Comparison of ENCODE assay signal across 2 cellular contexts in genomic region chr5:176548967-176549444, GRCh38.
TF ChIP-seq lines count a peak whose summit lies in the region.

CDHR2 (plus strand) TSS chr5:176549342; CDS start chr5:176565353, 16,011 bp downstream.

TF ChIP-seq in IMR-90, 13 proteins besides CTCF, POLR2A, EP300 and RAD21:
- no peak for TF ChIP-seq FOS (IDR thresholded peaks at IDR 0.05; ENCODE audit: low read depth, low read length)
- no peak for TF ChIP-seq RFX5 (IDR thresholded peaks at IDR 0.05; ENCODE audit: low read depth, low read length)
- no peak for TF ChIP-seq BHLHE40 (IDR thresholded peaks at IDR 0.05; ENCODE audit: low read depth, low read length)
- no peak for TF ChIP-seq ELK1 (IDR thresholded peaks at IDR 0.05; ENCODE audit: borderline replicate concordance, low read depth, low read length)
- TF ChIP-seq SMC3 (IDR thresholded peaks at IDR 0.05; ENCODE audit: low read depth, low read length), result no peak
- TF ChIP-seq CEBPB (IDR thresholded peaks at IDR 0.05; ENCODE audit: low read depth, low read length), result no peak
- TF ChIP-seq MAZ (IDR thresholded peaks at IDR 0.05; ENCODE audit: borderline replicate concordance, low read depth, low read length), result no peak
- TF ChIP-seq USF2 (IDR thresholded peaks at IDR 0.05; ENCODE audit: low read depth, low read length), result no peak
- no peak for TF ChIP-seq MXI1 (IDR thresholded peaks at IDR 0.05; ENCODE audit: borderline replicate concordance, low read depth, low read length)
- TF ChIP-seq CHD1 (IDR thresholded peaks at IDR 0.05; ENCODE audit: low read depth, low read length), result no peak
- no peak for TF ChIP-seq MAFK (IDR thresholded peaks at IDR 0.05; ENCODE audit: low read depth, low read length)
- TF ChIP-seq RCOR1 (IDR thresholded peaks at IDR 0.05; ENCODE audit: insufficient replicate concordance, low read length), result no peak

TF ChIP-seq in H1, 55 proteins besides CTCF, POLR2A, EP300 and RAD21:
- TF ChIP-seq YY1 (IDR thresholded peaks at IDR 0.05; ENCODE audit: low read depth, low read length), result no peak
- TF ChIP-seq ATF3 (IDR thresholded peaks at IDR 0.05; ENCODE audit: insufficient read depth, low read depth, low read length), result no peak
- no peak for TF ChIP-seq SP1 (IDR thresholded peaks at IDR 0.05; ENCODE audit: low read depth, low read length)
- no peak for TF ChIP-seq TAF1 (IDR thresholded peaks at IDR 0.05; ENCODE audit: low read depth, low read length)
- no peak for TF ChIP-seq TBP (IDR thresholded peaks at IDR 0.05; ENCODE audit: low read depth, low read length)
- no peak for TF ChIP-seq ATF2 (IDR thresholded peaks at IDR 0.05; ENCODE audit: low read length)
- TF ChIP-seq SP4 (IDR thresholded peaks at IDR 0.05; ENCODE audit: low read length), result no peak
- TF ChIP-seq CEBPB (IDR thresholded peaks at IDR 0.05; ENCODE audit: low read depth, low read length), result no peak
- no peak for TF ChIP-seq JUN (IDR thresholded peaks at IDR 0.05; ENCODE audit: low read depth, low read length)
- no peak for TF ChIP-seq TCF12 (IDR thresholded peaks at IDR 0.05; ENCODE audit: low read depth, low read length)
- no peak for TF ChIP-seq CREB1 (IDR thresholded peaks at IDR 0.05)
- no peak for TF ChIP-seq CHD7 (IDR thresholded peaks at IDR 0.05; ENCODE audit: insufficient replicate concordance, low read length)
- TF ChIP-seq POLR2AphosphoS5 (IDR thresholded peaks at IDR 0.05; ENCODE audit: low read depth, low read length), result no peak
- TF ChIP-seq SIN3A (conservative IDR thresholded peaks at IDR 0.05 in 1 of 2, IDR thresholded peaks at IDR 0.05 in 1 of 2; ENCODE audit: low read depth in 1 of 2, low read length in 2 of 2), result no peak
- no peak for TF ChIP-seq E2F6 (IDR thresholded peaks at IDR 0.05)
- TF ChIP-seq RBBP5 (IDR thresholded peaks at IDR 0.05; ENCODE audit: borderline replicate concordance, low read depth, low read length), result no peak
- TF ChIP-seq CTBP2 (IDR thresholded peaks at IDR 0.05; ENCODE audit: borderline replicate concordance, insufficient read depth, insufficient read length, low read length), result no peak
- TF ChIP-seq TAF7 (optimal IDR thresholded peaks at IDR 0.05; ENCODE audit: borderline replicate concordance, low read depth, low read length), result no peak
- no peak for TF ChIP-seq ZNF274 (IDR thresholded peaks at IDR 0.05; ENCODE audit: borderline replicate concordance, extremely low read depth, low read length)
TF ChIP-seq in H1: peak in this region for 0.
